ENCODE assay signal across 11 cellular contexts in the genomic region with DNA sequence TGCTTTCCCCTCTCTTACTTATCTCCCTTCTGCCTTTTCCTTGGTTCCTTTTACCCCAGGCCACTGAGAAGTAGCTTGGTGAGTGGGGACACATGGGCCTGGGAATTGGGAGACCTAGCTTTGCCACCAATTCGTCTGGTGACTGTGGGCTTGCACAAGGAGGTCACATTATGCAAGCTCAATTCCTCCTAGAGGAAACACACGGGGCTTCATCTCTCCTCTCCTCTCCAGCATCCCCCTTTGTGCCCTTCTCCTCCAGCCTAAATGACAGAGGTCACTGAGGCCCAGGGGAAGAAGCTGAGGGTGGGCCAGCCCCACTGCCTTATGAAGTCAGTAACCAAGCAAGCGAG. TPM values are rescaled to one million over a fixed set of nuclear protein-coding genes. Genes with fewer than 3 reads are reported as not detected.
DNase-seq lines count a peak whose midpoint lies in the region; ATAC-seq and TF ChIP-seq lines count a peak whose summit lies in the region.
"Had no signal": no experiment of that assay in that cellular context is flagged by ENCODE, and none has a peak within 500 bp of the region (broad histone marks: within the 10 kb centered on the region; RNA-seq: fewer than 3 reads in every experiment).

No MANE protein-coding gene starts in this region.

- ATAC-seq in lower lobe of right lung (no peak), upper lobe of left lung (ENCODE audit: low FRiP score in 2 of 2) (no peak)

- H3K9me3 Mint-ChIP-seq in activated T-cell treated with anti-CD3 and anti-CD28 coated beads, Interleukin-2, amount 50 U/mL, for 24 hours = no peaks in the 10 kb centered on the region
- no peaks in the 10 kb centered on the region for H3K9me3 Mint-ChIP-seq in activated T-helper 2 cell treated with anti-CD3 and anti-CD28 coated beads, Interferon-gamma antibody, Interleukin-2, Interleukin-4, amounts not matched to agents 10 μg/mL and 5 μg/mL and 100 μg/mL, durations not matched to agents 14 hours and 24 hours and 36 hours

- TF ChIP-seq CTCF in lower lobe of right lung (IDR thresholded peaks at IDR 0.05) (no peak), upper lobe of left lung (IDR thresholded peaks at IDR 0.05) (no peak), A673 (conservative IDR thresholded peaks at IDR 0.05; ENCODE audit: low read depth, low read length) (no peak)

- WGBS in upper lobe of left lung, 2 donors = 11 to 22% methylated on average over 3 of the region's 3 CpGs

- no TSS peak for BruUV-seq in A673 (replicated peaks; lab: Mats Ljungman, UMichigan)

- H3K4me3 Mint-ChIP-seq in activated T-cell treated with anti-CD3 and anti-CD28 coated beads, Interleukin-2, amount 50 U/mL, for 24 hours = peak overlapping the region; percentile 66
- H3K4me3 Mint-ChIP-seq in activated T-helper 2 cell treated with anti-CD3 and anti-CD28 coated beads, Interferon-gamma antibody, Interleukin-2, Interleukin-4, amounts not matched to agents 10 μg/mL and 5 μg/mL and 100 μg/mL, durations not matched to agents 14 hours and 24 hours and 36 hours (ENCODE audit: low read depth) = peak overlapping the region; percentile 79

- no peaks in the 10 kb centered on the region for H3K27me3 ChIP-seq in lower lobe of right lung (ENCODE audit: low read depth)
- H3K27me3 ChIP-seq in upper lobe of left lung = no peaks in the 10 kb centered on the region
- H3K27me3 ChIP-seq in A673 (replicated peaks; ENCODE audit: insufficient read depth, low read depth, low read length, poor library complexity) = no peaks in the 10 kb centered on the region

- peaks cover 27% of the 10 kb centered on the region for H3K27me3 Mint-ChIP-seq in activated T-cell treated with anti-CD3 and anti-CD28 coated beads, Interleukin-2, amount 50 U/mL, for 24 hours
- peaks cover 54% of the 10 kb centered on the region for H3K27me3 Mint-ChIP-seq in activated T-helper 2 cell treated with anti-CD3 and anti-CD28 coated beads, Interferon-gamma antibody, Interleukin-2, Interleukin-4, amounts not matched to agents 10 μg/mL and 5 μg/mL and 100 μg/mL, durations not matched to agents 14 hours and 24 hours and 36 hours (ENCODE audit: low read depth)

- H3K27ac ChIP-seq in lower lobe of right lung (no peak overlapping the region), upper lobe of left lung (peak overlapping the region in 3 of 4 donors; percentile 69 to 98 (median 88)), A673 (ENCODE audit: low read depth, low read length, poor library complexity, severe bottlenecking) (no peak overlapping the region)
- H3K27ac ChIP-seq: SK-N-MC had no signal

- no peak for TF ChIP-seq POLR2A in upper lobe of left lung (IDR thresholded peaks at IDR 0.05)

- H3K36me3 ChIP-seq in lower lobe of right lung = no peaks in the 10 kb centered on the region
- H3K36me3 ChIP-seq in upper lobe of left lung = no peaks in the 10 kb centered on the region
- no peaks in the 10 kb centered on the region for H3K36me3 ChIP-seq in A673 (ENCODE audit: insufficient read depth, low read length, poor library complexity, severe bottlenecking)

- POLR2A ChIA-PET in A673 (lab: Charles Lee; ENCODE audit: low non-redundant PET) = interaction anchor here (0.5 kb wide), 1 partner anchor 39 kb away, joined by 3 read pairs; no protein-coding TSS in a partner anchor

- TF ChIP-seq EP300 in upper lobe of left lung (IDR thresholded peaks at IDR 0.05) = no peak

- H3K4me1 Mint-ChIP-seq in activated T-cell treated with anti-CD3 and anti-CD28 coated beads, Interleukin-2, amount 50 U/mL, for 24 hours (ENCODE audit: low read depth) = peaks cover 55% of the 10 kb centered on the region
- H3K4me1 Mint-ChIP-seq in activated T-helper 2 cell treated with anti-CD3 and anti-CD28 coated beads, Interferon-gamma antibody, Interleukin-2, Interleukin-4, amounts not matched to agents 10 μg/mL and 5 μg/mL and 100 μg/mL, durations not matched to agents 14 hours and 24 hours and 36 hours (ENCODE audit: low read depth) = peaks cover 44% of the 10 kb centered on the region

- intact Hi-C loops in activated T-helper 2 cell treated with anti-CD3 and anti-CD28 coated beads, Interferon-gamma antibody, Interleukin-2, Interleukin-4, amounts not matched to agents 10 μg/mL and 5 μg/mL and 100 μg/mL, durations not matched to agents 14 hours and 24 hours and 36 hours (cut with micrococcal nuclease) = no loop called here
- intact Hi-C loops in lower lobe of right lung (cut with DNase I) = no loop called here
- intact Hi-C loops in A673 (cut with micrococcal nuclease; ENCODE audit: unreplicated experiment) = no loop called here

- H3K27ac Mint-ChIP-seq in activated T-cell treated with anti-CD3 and anti-CD28 coated beads, Interleukin-2, amount 50 U/mL, for 24 hours = no peak overlapping the region
- H3K27ac Mint-ChIP-seq in activated T-helper 2 cell treated with anti-CD3 and anti-CD28 coated beads, Interferon-gamma antibody, Interleukin-2, Interleukin-4, amounts not matched to agents 10 μg/mL and 5 μg/mL and 100 μg/mL, durations not matched to agents 14 hours and 24 hours and 36 hours = no peak overlapping the region

- peak overlapping the region; percentile 71 for H3K4me3 ChIP-seq in lower lobe of right lung
- H3K4me3 ChIP-seq in upper lobe of left lung = peak overlapping the region in 1 of 4 donors; percentile 77
- H3K4me3 ChIP-seq in A673 (ENCODE audit: low read depth, low read length, poor library complexity, severe bottlenecking) = no peak overlapping the region

- CTCF ChIA-PET in A673 (lab: Charles Lee) = interaction anchor here (0.6 to 1.9 kb wide), 3 partner anchors 11 to 20 kb away, joined by 3 to 7 read pairs (median 7); no protein-coding TSS in a partner anchor

- H3K9me3 ChIP-seq in lower lobe of right lung (no peaks in the 10 kb centered on the region), upper lobe of left lung (no peaks in the 10 kb centered on the region), A673 (ENCODE audit: low read depth, low read length, poor library complexity, severe bottlenecking) (no peaks in the 10 kb centered on the region)

- H3K4me1 ChIP-seq in lower lobe of right lung = peaks cover 69% of the 10 kb centered on the region
- H3K4me1 ChIP-seq in upper lobe of left lung = peaks cover 57 to 87% (median 64%) of the 10 kb centered on the region in 4 donors
- peaks cover 50% of the 10 kb centered on the region for H3K4me1 ChIP-seq in A673 (ENCODE audit: insufficient read depth, low read length, poor library complexity, severe bottlenecking)

- DNase-seq in activated T-cell treated with anti-CD3 and anti-CD28 coated beads, Interleukin-2, amount 50 U/mL, for 24 hours = no peak
- DNase-seq in activated T-cell treated with anti-CD3 and anti-CD28 coated beads, Interleukin-2, amount 50 U/mL, for 1 hour = no peak
- no peak for DNase-seq in activated T-helper 2 cell treated with anti-CD3 and anti-CD28 coated beads, Interferon-gamma antibody, Interleukin-2, Interleukin-4, amounts not matched to agents 10 μg/mL and 5 μg/mL and 100 μg/mL, durations not matched to agents 14 hours and 24 hours and 36 hours (ENCODE audit: low spot score)
- DNase-seq in lower lobe of right lung (no peak), upper lobe of left lung (peak in 1 of 2 donors; percentile 54), A673 (ENCODE audit: low spot score) (no peak), NCI-H2107 treated with DMSO at 0.1 percent for 48 hours (lab: John Stamatoyannopoulos, UW; ENCODE audit: unreplicated experiment) (no peak), HT-29 (ENCODE audit: low spot score) (no peak)
- DNase-seq: amygdala, NCI-H1694 had no signal

- H3K36me3 Mint-ChIP-seq in activated T-cell treated with anti-CD3 and anti-CD28 coated beads, Interleukin-2, amount 50 U/mL, for 24 hours (ENCODE audit: low read depth) = no peaks in the 10 kb centered on the region
- peaks cover 4% of the 10 kb centered on the region for H3K36me3 Mint-ChIP-seq in activated T-helper 2 cell treated with anti-CD3 and anti-CD28 coated beads, Interferon-gamma antibody, Interleukin-2, Interleukin-4, amounts not matched to agents 10 μg/mL and 5 μg/mL and 100 μg/mL, durations not matched to agents 14 hours and 24 hours and 36 hours (ENCODE audit: low read depth)

RNA-seq across cellular contexts. Expression of gene CLCF1, which starts 2.2 kb away (rescaled TPM):
- total RNA-seq in activated T-helper 2 cell treated with anti-CD3 and anti-CD28 coated beads, Interferon-gamma antibody, Interleukin-2, Interleukin-4, amounts not matched to agents 10 μg/mL and 5 μg/mL and 100 μg/mL, durations not matched to agents 14 hours and 24 hours and 36 hours = 2.9 and 3.0 TPM in 2 replicates
- total RNA-seq in lower lobe of right lung (3.7 TPM), upper lobe of left lung (10 to 100 TPM in 2 of 6 donors, 1 to 10 TPM in 4; 3.7 to 29.5 (median 6.0) TPM), A673 (2021) (0.69 and 0.87 TPM in 2 replicates)
- total RNA-seq in HT-29 (2014; rRNA removed; shearing (Covaris generic)) = 25.5 and 29.7 TPM in 2 replicates

RNA-seq across cellular contexts. Expression of gene POLD4, which starts 17.8 kb away (rescaled TPM):
- total RNA-seq in activated T-helper 2 cell treated with anti-CD3 and anti-CD28 coated beads, Interferon-gamma antibody, Interleukin-2, Interleukin-4, amounts not matched to agents 10 μg/mL and 5 μg/mL and 100 μg/mL, durations not matched to agents 14 hours and 24 hours and 36 hours = 41.1 and 50.1 TPM in 2 replicates
- total RNA-seq in lower lobe of right lung (86.6 TPM), upper lobe of left lung (100 to 1,000 TPM in 4 of 6 donors, 10 to 100 TPM in 2; 55.5 to 173 (median 106) TPM), A673 (2021) (13.2 and 14.3 TPM in 2 replicates)
- total RNA-seq in HT-29 (2014; rRNA removed; shearing (Covaris generic)) = 137 and 138 TPM in 2 replicates

RNA-seq across cellular contexts. Expression of gene RAD9A, which starts 20.6 kb away (rescaled TPM):
- 32.1 and 34.1 TPM in 2 replicates for total RNA-seq in activated T-helper 2 cell treated with anti-CD3 and anti-CD28 coated beads, Interferon-gamma antibody, Interleukin-2, Interleukin-4, amounts not matched to agents 10 μg/mL and 5 μg/mL and 100 μg/mL, durations not matched to agents 14 hours and 24 hours and 36 hours
- 28.9 TPM for total RNA-seq in lower lobe of right lung
- total RNA-seq in upper lobe of left lung = 100 to 1,000 TPM in 1 of 6 donors, 10 to 100 TPM in 5; 20.4 to 115 (median 28.2) TPM
- 43.0 and 55.0 TPM in 2 replicates for total RNA-seq in A673 (2021)
- total RNA-seq in HT-29 (2014; rRNA removed; shearing (Covaris generic)) = 35.2 and 38.4 TPM in 2 replicates

RNA-seq across cellular contexts. Expression of gene PPP1CA, which starts 30.5 kb away (rescaled TPM):
- total RNA-seq in activated T-helper 2 cell treated with anti-CD3 and anti-CD28 coated beads, Interferon-gamma antibody, Interleukin-2, Interleukin-4, amounts not matched to agents 10 μg/mL and 5 μg/mL and 100 μg/mL, durations not matched to agents 14 hours and 24 hours and 36 hours = 250 and 262 TPM in 2 replicates
- total RNA-seq in lower lobe of right lung = 144 TPM
- total RNA-seq in upper lobe of left lung = 100 to 1,000 TPM in 3 of 6 donors, 10 to 100 TPM in 3; 83.8 to 191 (median 135) TPM
- 239 TPM in 2 replicates for total RNA-seq in A673 (2021)
- 610 and 631 TPM in 2 replicates for total RNA-seq in HT-29 (2014; rRNA removed; shearing (Covaris generic))

RNA-seq across cellular contexts. Expression of gene TBC1D10C, which starts 32.7 kb away (rescaled TPM):
- 112 and 118 TPM in 2 replicates for total RNA-seq in activated T-helper 2 cell treated with anti-CD3 and anti-CD28 coated beads, Interferon-gamma antibody, Interleukin-2, Interleukin-4, amounts not matched to agents 10 μg/mL and 5 μg/mL and 100 μg/mL, durations not matched to agents 14 hours and 24 hours and 36 hours
- total RNA-seq in lower lobe of right lung (45.3 TPM), upper lobe of left lung (10 to 100 TPM in 5 of 6 donors, 1 to 10 TPM in 1; 8.4 to 45.3 (median 32.7) TPM), A673 (2021) (not detected in 2 replicates)
- 0.15 TPM in 1 of 2 replicates, not detected in the other for total RNA-seq in HT-29 (2014; rRNA removed; shearing (Covaris generic))

Comparison
In these comparisons a context has a peak if more than half of its experiments do, and no peak if none do; other contexts are left out.
1. H3K27ac ChIP-seq: peak in upper lobe of left lung (3 of 4); none in lower lobe of right lung (single experiment) and A673 (single experiment).